ENCODE assay signal across 2 cellular contexts in genomic region chr2:217916504-217917254, GRCh38.
TF ChIP-seq lines count a peak whose summit lies in the region.

No MANE protein-coding gene starts in this region.

TF ChIP-seq in HepG2, 621 proteins besides CTCF, POLR2A, EP300 and RAD21 (continued from another document):
- no peak for TF ChIP-seq TOE1 (CRISPR knock-in tag; IDR thresholded peaks at IDR 0.05)
- TF ChIP-seq HNRNPL (IDR thresholded peaks at IDR 0.05; ENCODE audit: low read depth, low read length), result 0 out of 2 replicates have a peak, but pooled peaks have one; percentile 35
- TF ChIP-seq ARNTL (CRISPR knock-in tag; IDR thresholded peaks at IDR 0.05), result no peak
- no peak for TF ChIP-seq BATF2 (CRISPR knock-in tag; IDR thresholded peaks at IDR 0.05)
- no peak for TF ChIP-seq ZNF569 (CRISPR knock-in tag; IDR thresholded peaks at IDR 0.05; ENCODE audit: borderline replicate concordance)
- TF ChIP-seq ZNF564 (CRISPR knock-in tag; IDR thresholded peaks at IDR 0.05), result no peak
- TF ChIP-seq ONECUT2 (CRISPR knock-in tag; IDR thresholded peaks at IDR 0.05), result no peak
- TF ChIP-seq ZNF460 (CRISPR knock-in tag; IDR thresholded peaks at IDR 0.05; ENCODE audit: borderline replicate concordance), result no peak
- peak; percentile 94 for TF ChIP-seq HIC2 (CRISPR knock-in tag; IDR thresholded peaks at IDR 0.05; ENCODE audit: low read depth)
- no peak for TF ChIP-seq ZNF816 (CRISPR knock-in tag; IDR thresholded peaks at IDR 0.05; ENCODE audit: borderline replicate concordance)
- TF ChIP-seq PAX8 (CRISPR knock-in tag; IDR thresholded peaks at IDR 0.05; ENCODE audit: borderline replicate concordance), result no peak
- no peak for TF ChIP-seq ZKSCAN1 (IDR thresholded peaks at IDR 0.05; ENCODE audit: low read length)
- no peak for TF ChIP-seq IKZF5 (CRISPR knock-in tag; IDR thresholded peaks at IDR 0.05)
- TF ChIP-seq CEBPB (IDR thresholded peaks at IDR 0.05; ENCODE audit: borderline replicate concordance, low read depth, low read length), result peak; percentile 53; the same call in 1 of the 2 replicates
- no peak for TF ChIP-seq MAF1 (CRISPR knock-in tag; IDR thresholded peaks at IDR 0.05; ENCODE audit: borderline replicate concordance)
- TF ChIP-seq RXRA (CRISPR knock-in tag; IDR thresholded peaks at IDR 0.05), result peak; percentile 13; the same call in 1 of the 2 replicates
- no peak for TF ChIP-seq ZNF800 (CRISPR knock-in tag; IDR thresholded peaks at IDR 0.05)
- TF ChIP-seq ZNF572 (CRISPR knock-in tag; IDR thresholded peaks at IDR 0.05), result 0 out of 2 replicates have a peak, but pooled peaks have one; percentile 39
- TF ChIP-seq SIX4 (CRISPR knock-in tag; IDR thresholded peaks at IDR 0.05), result no peak
TF ChIP-seq in HepG2: peak in this region for 5.

TF ChIP-seq in GM23338, 12 proteins besides CTCF, POLR2A, EP300 and RAD21:
- TF ChIP-seq ZNF331 (CRISPR knock-in tag; IDR thresholded peaks at IDR 0.05; ENCODE audit: low read depth), result no peak
- TF ChIP-seq JUNB (IDR thresholded peaks at IDR 0.05; ENCODE audit: unreplicated experiment), result no peak
- no peak for TF ChIP-seq ZNF114 (CRISPR knock-in tag; IDR thresholded peaks at IDR 0.05)
- TF ChIP-seq STAT1 (IDR thresholded peaks at IDR 0.05; ENCODE audit: unreplicated experiment), result no peak
TF ChIP-seq in GM23338: peak in this region for 0.
